12 cellular contexts compared by ENCODE assay signal in genomic region chr17:45288825-45289224, GRCh38. TPM values are rescaled to one million over a fixed set of nuclear protein-coding genes. Genes with fewer than 3 reads are reported as not detected.
DNase-seq lines count a peak whose midpoint lies in the region; ATAC-seq and TF ChIP-seq lines count a peak whose summit lies in the region.
"Had no signal": no experiment of that assay in that cellular context is flagged by ENCODE, and none has a peak within 500 bp of the region (broad histone marks: within the 10 kb centered on the region; RNA-seq: fewer than 3 reads in every experiment).

No MANE protein-coding gene starts in this region.

- no peak for TF ChIP-seq POLR2A in gastroesophageal sphincter (IDR thresholded peaks at IDR 0.05)

- peaks cover 0 to 61% of the 10 kb centered on the region in 2 donors for H3K36me3 ChIP-seq in gastroesophageal sphincter

- in situ Hi-C loops in G401 (cut with HindIII; ENCODE audit: low sequenced_read_pairs): no loop called here

- ATAC-seq in gastroesophageal sphincter: peak; percentile 52
- ATAC-seq: esophagus mucosa had no signal

- DNase-seq in G401 (ENCODE audit: low spot score) (peak; percentile 78), NCI-H345 treated with DMSO at 0.1 percent for 48 hours (lab: John Stamatoyannopoulos, UW; ENCODE audit: unreplicated experiment) (peak; percentile 83), nucleus accumbens (lab: John Stamatoyannopoulos, UW) (peak in 30 of 56 donors; percentile 7 to 64 (median 27)), epidermal melanocyte (ENCODE audit: insufficient read length, low spot score) (no peak), GM10266 (ENCODE audit: extremely low spot score) (no peak), NAMALWA (ENCODE audit: low spot score) (no peak), 8988T (no peak)
- DNase-seq: naive B cell, NCI-H226, T1000 had no signal

- peak overlapping the region; percentile 66 to 96 (median 85) for H3K27ac ChIP-seq in gastroesophageal sphincter

- H3K9me3 ChIP-seq in gastroesophageal sphincter: no peaks in the 10 kb centered on the region

- WGBS in gastroesophageal sphincter (ENCODE audit: low coverage in 1 of 2), 2 donors: 24 to 33% methylated on average over 3 to 4 of the region's 10 CpGs

- H3K27me3 ChIP-seq in gastroesophageal sphincter: no peaks in the 10 kb centered on the region

- peaks cover 24 to 98% (median 72%) of the 10 kb centered on the region in 3 donors for H3K4me1 ChIP-seq in gastroesophageal sphincter

- no peak overlapping the region for H3K4me3 ChIP-seq in gastroesophageal sphincter

- TF ChIP-seq EP300 in gastroesophageal sphincter (IDR thresholded peaks at IDR 0.05): no peak

- TF ChIP-seq CTCF in gastroesophageal sphincter (IDR thresholded peaks at IDR 0.05) (no peak), GM10266 (IDR thresholded peaks at IDR 0.05; ENCODE audit: control insufficient read depth, insufficient read depth, low read depth, missing control alignments) (no peak)

RNA-seq across cellular contexts. Expression of gene SPATA32, which starts 26.9 kb away (rescaled TPM):
- not detected in 2 replicates for total RNA-seq in G401 (2014; rRNA removed; shearing (Covaris generic))
- total RNA-seq in gastroesophageal sphincter: not detected

RNA-seq across cellular contexts. Expression of gene MAP3K14, which starts 28.0 kb away (rescaled TPM):
- total RNA-seq in G401 (2014; rRNA removed; shearing (Covaris generic)): 17.5 and 17.8 TPM in 2 replicates
- total RNA-seq in gastroesophageal sphincter: 10 to 100 TPM in 3 of 4 donors, 1 to 10 TPM in 1; 8.5 to 17.5 (median 13.5) TPM

Comparison
In these comparisons a context has a peak if more than half of its experiments do, and no peak if none do; other contexts are left out.
1. DNase-seq: peak in G401 (single experiment), NCI-H345 treated with DMSO at 0.1 percent for 48 hours (single experiment) and nucleus accumbens (30 of 56); none in epidermal melanocyte (single experiment), GM10266 (single experiment), NAMALWA (single experiment) and 8988T (single experiment).